17 cellular contexts compared by ENCODE assay signal in the genomic region with DNA sequence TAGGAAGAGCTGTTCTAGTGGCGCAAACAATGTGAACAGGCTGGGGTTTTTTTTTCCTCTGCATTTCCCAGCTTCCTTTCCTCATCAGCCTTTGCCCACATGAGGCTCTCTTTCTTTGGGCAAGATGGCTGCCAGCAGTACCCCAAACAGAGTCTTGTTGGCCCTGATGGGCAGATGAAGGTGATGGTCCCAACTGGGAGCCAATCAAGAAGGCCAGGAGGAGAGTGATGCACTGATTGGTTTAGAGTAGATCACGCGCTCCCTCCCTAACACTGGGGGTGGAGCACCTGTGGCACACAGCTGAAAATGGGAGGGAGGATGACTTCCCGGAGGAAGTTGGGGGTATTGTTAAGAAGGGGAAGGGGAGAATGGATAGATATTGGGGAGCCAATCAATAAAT.
DNase-seq lines count a peak whose midpoint lies in the region; ATAC-seq and TF ChIP-seq lines count a peak whose summit lies in the region.
"Had no signal": no experiment of that assay in that cellular context is flagged by ENCODE, and none has a peak within 500 bp of the region (broad histone marks: within the 10 kb centered on the region; RNA-seq: fewer than 3 reads in every experiment).

No MANE protein-coding gene starts in this region.

- H3K27me3 ChIP-seq in endodermal cell (ENCODE audit: control insufficient read depth, insufficient read depth, low read length, poor library complexity, severe bottlenecking): no peaks in the 10 kb centered on the region
- no peaks in the 10 kb centered on the region for H3K27me3 ChIP-seq in neural progenitor cell
- no peaks in the 10 kb centered on the region for H3K27me3 ChIP-seq in Karpas-422 (ENCODE audit: low read length)

- no peaks in the 10 kb centered on the region for H3K36me3 Mint-ChIP-seq in endodermal cell (ENCODE audit: low read depth)
- no peaks in the 10 kb centered on the region for H3K36me3 Mint-ChIP-seq in neural progenitor cell
- peaks cover 8% of the 10 kb centered on the region for H3K36me3 Mint-ChIP-seq in glutamatergic neuron (ENCODE audit: unreplicated experiment)

- peaks cover 58% of the 10 kb centered on the region for H3F3A ChIP-seq in neural progenitor cell (ENCODE audit: low read depth)

- H4K20me1 ChIP-seq in neural progenitor cell (ENCODE audit: low read depth) (peaks cover 14% of the 10 kb centered on the region), Karpas-422 (ENCODE audit: insufficient read depth, low read depth, low read length) (no peaks in the 10 kb centered on the region)

- H3K9me3 Mint-ChIP-seq in endodermal cell: peaks cover 7% of the 10 kb centered on the region
- peaks cover 17% of the 10 kb centered on the region for H3K9me3 Mint-ChIP-seq in neural progenitor cell
- H3K9me3 Mint-ChIP-seq in glutamatergic neuron (ENCODE audit: unreplicated experiment): peaks cover 2% of the 10 kb centered on the region

- H3K36me3 ChIP-seq in endodermal cell (ENCODE audit: control insufficient read depth, insufficient read depth, low read length) (no peaks in the 10 kb centered on the region), neural progenitor cell (no peaks in the 10 kb centered on the region), Karpas-422 (ENCODE audit: insufficient read depth, low read length) (no peaks in the 10 kb centered on the region)
- H3K36me3 ChIP-seq: HAP-1 had no signal

- H3K9me2 ChIP-seq in Karpas-422 (replicated peaks; ENCODE audit: insufficient read depth, low read length): no peaks in the 10 kb centered on the region

- H3K79me2 ChIP-seq in neural progenitor cell (ENCODE audit: low read depth) (no peaks in the 10 kb centered on the region), Karpas-422 (ENCODE audit: low read length) (no peaks in the 10 kb centered on the region)

- peaks cover 14% of the 10 kb centered on the region for H3K9me3 ChIP-seq in endodermal cell (ENCODE audit: control insufficient read depth, low read length)
- H3K9me3 ChIP-seq in neural progenitor cell (ENCODE audit: low read depth): no peaks in the 10 kb centered on the region
- no peaks in the 10 kb centered on the region for H3K9me3 ChIP-seq in Karpas-422 (ENCODE audit: low read length)
- H3K9me3 ChIP-seq: HAP-1 had no signal

- H2AFZ ChIP-seq in neural progenitor cell (replicated peaks) (no peak overlapping the region), Karpas-422 (ENCODE audit: low read length) (no peak overlapping the region)

- peak; percentile 35 for DNase-seq in NCI-H82 (lab: John Stamatoyannopoulos, UW)
- DNase-seq in NCI-H82 treated with DMSO at 0.1 percent for 48 hours (lab: John Stamatoyannopoulos, UW; ENCODE audit: unreplicated experiment): no peak
- peak; percentile 58 for DNase-seq in endodermal cell
- no peak for DNase-seq in neural progenitor cell (ENCODE audit: low spot score)
- no peak for DNase-seq in T-helper 2 cell
- no peak for DNase-seq in Karpas-422
- no peak for DNase-seq in glutamatergic neuron
- DNase-seq: AML-193, NCI-H1105 treated with DMSO at 0.1 percent for 48 hours, NCI-H1694, NCI-H2081 treated with DMSO at 0.1 percent for 48 hours, NCI-H510A, NCI-H774, PC-3 had no signal

- H3K4me3 ChIP-seq in endodermal cell (ENCODE audit: low read length): no peak overlapping the region
- no peak overlapping the region for H3K4me3 ChIP-seq in neural progenitor cell
- no peak overlapping the region for H3K4me3 ChIP-seq in Karpas-422 (ENCODE audit: low read length)
- H3K4me3 ChIP-seq: HAP-1 had no signal

- 92 to 94% methylated on average over 4 of the region's 4 CpGs for WGBS in endodermal cell (ENCODE audit: insufficient coverage in 1 of 2, insufficient read length in 1 of 2), 2 experiments

- no peak for ATAC-seq in HG02571 (IDR thresholded peaks at IDR 0.05; ENCODE audit: unreplicated experiment)
- ATAC-seq: PC-3 had no signal

- peak overlapping the region; percentile 5 for H3K4me2 ChIP-seq in neural progenitor cell
- no peak overlapping the region for H3K4me2 ChIP-seq in Karpas-422 (ENCODE audit: low read depth, low read length, poor library complexity, severe bottlenecking)

- H3K27ac Mint-ChIP-seq in endodermal cell (no peak overlapping the region), neural progenitor cell (no peak overlapping the region), glutamatergic neuron (ENCODE audit: unreplicated experiment) (no peak overlapping the region)

- TF ChIP-seq CTCF in endodermal cell (conservative IDR thresholded peaks at IDR 0.05) (no peak), neural progenitor cell (IDR thresholded peaks at IDR 0.05) (no peak), glutamatergic neuron (IDR thresholded peaks at IDR 0.05; ENCODE audit: partially characterized antibody, unreplicated experiment) (no peak)

- H3K4me1 ChIP-seq in endodermal cell (ENCODE audit: control insufficient read depth, insufficient read depth, low read length) (peaks cover 35% of the 10 kb centered on the region), neural progenitor cell (peaks cover 57% of the 10 kb centered on the region), Karpas-422 (ENCODE audit: low read length) (no peaks in the 10 kb centered on the region)
- H3K4me1 ChIP-seq: HAP-1 had no signal

- H3K9ac ChIP-seq in endodermal cell (ENCODE audit: extremely low read depth, low read length, poor library complexity, severe bottlenecking): no peak overlapping the region
- H3K9ac ChIP-seq in neural progenitor cell: no peak overlapping the region
- no peak overlapping the region for H3K9ac ChIP-seq in Karpas-422 (ENCODE audit: low read length)

- H3K27me3 Mint-ChIP-seq in endodermal cell (ENCODE audit: insufficient read depth) (peaks cover 4% of the 10 kb centered on the region), neural progenitor cell (ENCODE audit: insufficient read depth, low read depth) (peaks cover 4% of the 10 kb centered on the region), glutamatergic neuron (ENCODE audit: unreplicated experiment) (peaks cover 7% of the 10 kb centered on the region)

- H3K4me3 Mint-ChIP-seq in endodermal cell: no peak overlapping the region
- no peak overlapping the region for H3K4me3 Mint-ChIP-seq in neural progenitor cell
- no peak overlapping the region for H3K4me3 Mint-ChIP-seq in glutamatergic neuron (ENCODE audit: unreplicated experiment)

- H3K27ac ChIP-seq in endodermal cell (ENCODE audit: low read depth, low read length) (no peak overlapping the region), neural progenitor cell (no peak overlapping the region), Karpas-422 (ENCODE audit: low read length) (no peak overlapping the region)
- H3K27ac ChIP-seq: 22Rv1 had no signal

- H3K4me1 Mint-ChIP-seq in endodermal cell (peaks cover 47% of the 10 kb centered on the region), neural progenitor cell (peaks cover 34% of the 10 kb centered on the region), glutamatergic neuron (ENCODE audit: low read depth, unreplicated experiment) (peaks cover 5% of the 10 kb centered on the region)

Comparison
In these comparisons a context has a peak if more than half of its experiments do, and no peak if none do; other contexts are left out.
1. DNase-seq: peak in NCI-H82 (single experiment) and endodermal cell (single experiment); none in NCI-H82 treated with DMSO at 0.1 percent for 48 hours (single experiment), neural progenitor cell (single experiment), T-helper 2 cell (0 of 5), Karpas-422 (single experiment) and glutamatergic neuron (single experiment).